14 cellular contexts compared by ENCODE assay signal in the genomic region with DNA sequence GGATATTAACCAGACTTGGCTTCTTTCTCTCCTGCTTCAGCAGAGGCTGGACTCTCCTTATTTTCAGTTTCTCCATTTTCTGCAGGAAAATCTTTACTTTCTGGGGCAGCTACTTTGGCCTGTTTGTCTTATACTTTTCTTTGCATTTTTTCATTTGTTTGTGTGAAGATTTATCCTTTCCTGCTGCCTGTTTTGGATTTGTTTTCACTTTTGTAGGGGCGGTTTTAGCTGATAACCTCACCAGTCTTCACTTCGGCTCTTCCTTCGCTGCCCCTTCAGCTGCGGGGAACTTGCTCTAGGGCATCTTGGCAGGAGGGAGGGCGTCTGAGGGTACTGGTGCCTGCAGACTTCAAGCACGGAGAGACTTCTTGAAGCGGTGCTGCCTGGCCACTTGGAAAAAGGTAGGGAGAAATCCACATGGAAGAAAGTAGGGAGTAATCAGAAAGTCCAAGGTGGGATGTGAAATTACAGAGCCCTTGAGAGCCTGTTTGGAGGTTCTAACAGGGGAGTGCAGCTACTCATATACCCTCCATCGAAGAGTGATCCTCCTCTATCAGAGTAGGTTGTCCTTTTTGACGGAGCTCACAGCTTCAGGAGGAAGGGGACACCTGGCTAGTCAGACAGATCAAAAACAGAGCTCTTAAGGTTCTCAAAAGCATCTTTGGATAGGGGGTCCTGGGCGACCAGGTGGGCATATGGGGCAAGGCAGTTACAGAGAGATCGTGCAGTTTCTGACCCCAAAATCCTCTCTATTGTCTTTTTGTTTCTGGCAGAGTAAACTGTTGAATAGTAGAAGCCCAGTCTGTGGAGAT. TPM values are rescaled to one million over a fixed set of nuclear protein-coding genes. Genes with fewer than 3 reads are reported as not detected.
A peak's percentile ranks its signal among the peaks of the same experiment; 100 is the strongest.
DNase-seq lines count a peak whose midpoint lies in the region; ATAC-seq and TF ChIP-seq lines count a peak whose summit lies in the region.
"Had no signal": no experiment of that assay in that cellular context is flagged by ENCODE, and none has a peak within 500 bp of the region (broad histone marks: within the 10 kb centered on the region; RNA-seq: fewer than 3 reads in every experiment).

No MANE protein-coding gene starts in this region.

- H3K79me1 ChIP-seq in neuronal stem cell (ENCODE audit: low read depth, low read length), result no peaks in the 10 kb centered on the region

- ATAC-seq in HG02798 (IDR thresholded peaks at IDR 0.05; ENCODE audit: poor library complexity, unreplicated experiment), result peak; percentile 16
- ATAC-seq in HG02970 (IDR thresholded peaks at IDR 0.05; ENCODE audit: low FRiP score, unreplicated experiment), result no peak

- peak overlapping the region; percentile 4 for H3K9ac ChIP-seq in SK-N-MC (ENCODE audit: insufficient read length)
- H3K9ac ChIP-seq in neuronal stem cell (ENCODE audit: low read depth, low read length, poor library complexity), result no peak overlapping the region

- H4K8ac ChIP-seq in neuronal stem cell (ENCODE audit: low read depth, low read length), result no peak overlapping the region

- DNase-seq in left ventricle myocardium inferior, result no peak
- no peak for DNase-seq in cardiac septum (ENCODE audit: low spot score)
- DNase-seq in SK-N-MC (ENCODE audit: low read depth, low spot score), result no peak
- DNase-seq in neuronal stem cell (ENCODE audit: low spot score), result no peak
- no peak for DNase-seq in T-helper 9 cell
- no peak for DNase-seq in stimulated activated CD4-positive, alpha-beta T cell treated with anti-CD3 and anti-CD28 coated beads, Interleukin-4, amount 100 ng/mL, for 24 hours
- DNase-seq: activated CD4-positive, CD25-positive, alpha-beta regulatory T cell; DND-41; NCI-H748 treated with DMSO at 0.1 percent for 48 hours; stomach had no signal

- no CpG with 5 or more reads among the region's 11 CpGs for WGBS in neuronal stem cell (ENCODE audit: extremely low coverage in 2 of 2, insufficient read length in 2 of 2, insufficient replicate concordance in 1 of 2), 2 donors

- H3K27ac ChIP-seq in left ventricle myocardium inferior (replicated peaks) (no peak overlapping the region), SK-N-MC (no peak overlapping the region), neuronal stem cell (replicated peaks; ENCODE audit: low read length) (no peak overlapping the region)
- H3K27ac ChIP-seq: neutrophil, stomach had no signal

- intact Hi-C loops in left ventricle myocardium inferior (cut with micrococcal nuclease), result no loop called here
- intact Hi-C loops in cardiac septum (cut with DNase I), result loop anchor here (10.0 kb wide), 1 partner anchor 95 kb away; no protein-coding TSS in a partner anchor

- H3K36me3 ChIP-seq in left ventricle myocardium inferior (no peaks in the 10 kb centered on the region), SK-N-MC (ENCODE audit: insufficient read depth, low read length) (no peaks in the 10 kb centered on the region), neuronal stem cell (replicated peaks in 1 of 2; ENCODE audit: control insufficient read depth in 2 of 2, insufficient read depth in 2 of 2, low read length in 2 of 2) (no peaks in the 10 kb centered on the region)
- H3K36me3 ChIP-seq: neutrophil, stomach had no signal

- H2BK12ac ChIP-seq in neuronal stem cell (ENCODE audit: low read length), result no peak overlapping the region

- H3K18ac ChIP-seq in neuronal stem cell (ENCODE audit: low read length), result no peak overlapping the region

- no peak overlapping the region for H2AK5ac ChIP-seq in neuronal stem cell (ENCODE audit: low read depth, low read length)

- no peaks in the 10 kb centered on the region for H3K4me1 ChIP-seq in left ventricle myocardium inferior
- peaks cover 0 to 3% of the 10 kb centered on the region in 2 donors for H3K4me1 ChIP-seq in neuronal stem cell (ENCODE audit: control insufficient read depth in 2 of 2, insufficient read depth in 1 of 2, low read depth in 1 of 2, low read length in 2 of 2)

- peak overlapping the region; percentile 11 for H2AFZ ChIP-seq in neuronal stem cell (ENCODE audit: low read length)

- TF ChIP-seq CTCF in left ventricle myocardium inferior (IDR thresholded peaks at IDR 0.05; ENCODE audit: borderline replicate concordance), result no peak

- no peak overlapping the region for H3K23ac ChIP-seq in neuronal stem cell (ENCODE audit: low read depth, low read length, poor library complexity)

- peak overlapping the region; percentile 38 for H3K4me3 ChIP-seq in left ventricle myocardium inferior
- peak overlapping the region; percentile 38 for H3K4me3 ChIP-seq in SK-N-MC
- H3K4me3 ChIP-seq in neuronal stem cell (ENCODE audit: low read length in 2 of 2), result no peak overlapping the region
- H3K4me3 ChIP-seq: K562, stomach had no signal

- no peak overlapping the region for H4K91ac ChIP-seq in neuronal stem cell (ENCODE audit: low read depth, low read length, poor library complexity)

- H3K9me3 ChIP-seq in left ventricle myocardium inferior (replicated peaks), result no peaks in the 10 kb centered on the region
- H3K9me3 ChIP-seq in SK-N-MC (ENCODE audit: low read depth, low read length), result no peaks in the 10 kb centered on the region
- no peaks in the 10 kb centered on the region for H3K9me3 ChIP-seq in neuronal stem cell (replicated peaks in 1 of 2; ENCODE audit: control insufficient read depth in 2 of 2, insufficient read depth in 1 of 2, low read depth in 1 of 2, low read length in 2 of 2)
- H3K9me3 ChIP-seq: neutrophil, stomach had no signal

- H3K4me2 ChIP-seq in neuronal stem cell (ENCODE audit: insufficient read depth, low read length, poor library complexity, severe bottlenecking), result no peak overlapping the region

- H3K14ac ChIP-seq in neuronal stem cell (ENCODE audit: low read length), result no peak overlapping the region

- no peak overlapping the region for H2BK15ac ChIP-seq in neuronal stem cell (ENCODE audit: low read length)

- H3K4ac ChIP-seq in neuronal stem cell (ENCODE audit: low read length), result no peak overlapping the region

- H2BK120ac ChIP-seq in neuronal stem cell (ENCODE audit: low read depth, low read length), result no peak overlapping the region

- H2BK5ac ChIP-seq in neuronal stem cell (ENCODE audit: low read length), result no peak overlapping the region

- H3K27me3 ChIP-seq in left ventricle myocardium inferior (ENCODE audit: low read depth) (peaks cover 100% of the 10 kb centered on the region), neuronal stem cell (ENCODE audit: control insufficient read depth in 3 of 3, insufficient read depth in 3 of 3, low read depth in 1 of 3, low read length in 3 of 3) (peaks cover 0 to 78% (median 9%) of the 10 kb centered on the region in 3 experiments)

RNA-seq across cellular contexts. Expression of gene ZDBF2, which starts 14.6 kb away (rescaled TPM):
- 8.3 TPM for total RNA-seq in left ventricle myocardium inferior
- total RNA-seq in cardiac septum, result 15.4 TPM
- polyA plus RNA-seq in neuronal stem cell (2013, experiment 1 of 2), result 8.7 TPM
- 9.2 TPM for polyA plus RNA-seq in neuronal stem cell (2013, experiment 2 of 2)

Comparison
In these comparisons a context has a peak if more than half of its experiments do, and no peak if none do; other contexts are left out.
1. H3K4me3 ChIP-seq: peak in left ventricle myocardium inferior (single experiment) and SK-N-MC (single experiment); none in neuronal stem cell (0 of 2).